10 cellular contexts compared by ENCODE assay signal in the genomic region with DNA sequence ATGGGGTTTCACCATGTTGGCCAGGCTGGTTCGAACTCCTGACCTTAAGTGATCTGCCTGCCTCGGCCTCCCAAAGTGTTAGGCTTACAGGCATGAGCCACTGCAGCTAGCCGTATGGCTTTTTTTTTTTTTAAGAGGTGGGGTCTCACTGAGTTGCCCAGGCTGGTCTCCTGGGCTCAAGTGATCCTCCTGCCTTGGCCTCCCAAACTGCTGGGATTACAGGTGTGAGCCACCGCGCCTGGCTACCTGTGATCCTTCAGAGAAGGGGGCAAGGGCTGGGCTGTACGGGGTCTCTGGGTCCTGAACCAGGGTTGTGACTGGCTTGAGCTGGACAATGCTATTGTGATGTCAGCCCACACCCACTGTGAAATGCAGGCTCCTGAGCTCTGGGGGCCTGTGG. TPM values are rescaled to one million over a fixed set of nuclear protein-coding genes. Genes with fewer than 3 reads are reported as not detected.
DNase-seq lines count a peak whose midpoint lies in the region; ATAC-seq and TF ChIP-seq lines count a peak whose summit lies in the region.
"Had no signal": no experiment of that assay in that cellular context is flagged by ENCODE, and none has a peak within 500 bp of the region (broad histone marks: within the 10 kb centered on the region; RNA-seq: fewer than 3 reads in every experiment).

A gene with protein sequence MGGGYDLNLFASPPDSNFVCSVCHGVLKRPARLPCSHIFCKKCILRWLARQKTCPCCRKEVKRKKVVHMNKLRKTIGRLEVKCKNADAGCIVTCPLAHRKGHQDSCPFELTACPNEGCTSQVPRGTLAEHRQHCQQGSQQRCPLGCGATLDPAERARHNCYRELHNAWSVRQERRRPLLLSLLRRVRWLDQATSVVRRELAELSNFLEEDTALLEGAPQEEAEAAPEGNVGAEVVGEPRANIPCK (plus strand): TSS at position 397 of the 400 bp plus-strand sequence. CDS start 26 bp downstream, outside the sequence.

- H3K4me2 ChIP-seq in GM23338, result peak within 1 kb of the TSS; percentile 98

- peaks cover 28% of the 10 kb centered on the region for H3K4me1 Mint-ChIP-seq in GM23338
- H3K4me1 Mint-ChIP-seq in glutamatergic neuron (ENCODE audit: low read depth, unreplicated experiment), result peaks cover 9% of the 10 kb centered on the region

- H3K36me3 Mint-ChIP-seq in GM23338 (ENCODE audit: low read depth) (peaks cover 33% of the 10 kb centered on the region), glutamatergic neuron (ENCODE audit: unreplicated experiment) (no peaks in the 10 kb centered on the region)

- DNase-seq in GM23338 (ENCODE audit: low spot score) (no peak), WERI-Rb-1 (no peak), glutamatergic neuron (no peak), Ammon's horn (ENCODE audit: low spot score) (no peak), retina (no peak), head of caudate nucleus (no peak)
- DNase-seq: NCI-H774 had no signal

- H3K27me3 ChIP-seq in GM23338 (ENCODE audit: insufficient read depth) (no peaks in the 10 kb centered on the region), WERI-Rb-1 (ENCODE audit: insufficient read depth, low read depth, severe bottlenecking) (no peaks in the 10 kb centered on the region), skeletal muscle tissue (ENCODE audit: control insufficient read depth in 3 of 3, insufficient read depth in 3 of 3, low read length in 3 of 3) (no peaks in the 10 kb centered on the region)

- ATAC-seq in GM23338 (no peak), GM21526 (IDR thresholded peaks at IDR 0.05; ENCODE audit: low FRiP score, unreplicated experiment) (no peak)

- peaks cover 21% of the 10 kb centered on the region for H4K20me1 ChIP-seq in GM23338 (replicated peaks; ENCODE audit: insufficient read depth)

- intact Hi-C loops in head of caudate nucleus (cut with DNase I), result no loop called here

- H3K9me3 Mint-ChIP-seq in GM23338, result peaks cover 9% of the 10 kb centered on the region; the same call in 2 of the 3 replicates
- H3K9me3 Mint-ChIP-seq in glutamatergic neuron (ENCODE audit: unreplicated experiment), result peaks cover 12% of the 10 kb centered on the region

- H3K4me3 Mint-ChIP-seq in GM23338 (peak within 1 kb of the TSS; percentile 91), glutamatergic neuron (ENCODE audit: unreplicated experiment) (peak within 1 kb of the TSS; percentile 95)

- peak within 1 kb of the TSS; percentile 100 for H3K4me3 ChIP-seq in GM23338
- H3K4me3 ChIP-seq in WERI-Rb-1 (ENCODE audit: low read depth, low read length), result peak within 1 kb of the TSS; percentile 82
- peak within 1 kb of the TSS; percentile 84 to 90 (median 85) for H3K4me3 ChIP-seq in skeletal muscle tissue (ENCODE audit: low read length in 3 of 3)

- peaks cover 39% of the 10 kb centered on the region for H3K79me2 ChIP-seq in GM23338 (replicated peaks; ENCODE audit: insufficient read depth)

- no peak within 1 kb of the TSS for H2AFZ ChIP-seq in GM23338

- H3K27ac Mint-ChIP-seq in GM23338 (no peak within 1 kb of the TSS), glutamatergic neuron (ENCODE audit: unreplicated experiment) (no peak within 1 kb of the TSS)

- peak within 1 kb of the TSS; percentile 93 to 99 (median 98) for H3K9ac ChIP-seq in skeletal muscle tissue (ENCODE audit: low read depth in 1 of 3, low read length in 3 of 3)

- no peaks in the 10 kb centered on the region for H3K9me2 ChIP-seq in GM23338 (ENCODE audit: insufficient read depth)

- TF ChIP-seq CTCF in GM23338 (conservative IDR thresholded peaks at IDR 0.05; ENCODE audit: low read depth in 2 of 2) (no peak), WERI-Rb-1 (IDR thresholded peaks at IDR 0.05; ENCODE audit: low read depth, low read length) (no peak), glutamatergic neuron (IDR thresholded peaks at IDR 0.05; ENCODE audit: partially characterized antibody, unreplicated experiment) (no peak)

- peaks cover 25% of the 10 kb centered on the region for H3F3A ChIP-seq in GM23338 (replicated peaks; ENCODE audit: low read depth)

- H3K27me3 Mint-ChIP-seq in GM23338 (ENCODE audit: insufficient read depth, low read depth, poor library complexity) (peaks cover 43% of the 10 kb centered on the region), glutamatergic neuron (ENCODE audit: unreplicated experiment) (peaks cover 12% of the 10 kb centered on the region)

- H3K4me1 ChIP-seq in GM23338 (ENCODE audit: insufficient read depth) (peaks cover 31% of the 10 kb centered on the region; the same call in 1 of the 2 replicates), skeletal muscle tissue (ENCODE audit: control insufficient read depth in 3 of 3, insufficient read depth in 3 of 3, low read length in 3 of 3) (peaks cover 26 to 46% (median 26%) of the 10 kb centered on the region in 3 donors)

- H3K27ac ChIP-seq in GM23338 (ENCODE audit: low read depth) (no peak within 1 kb of the TSS), WERI-Rb-1 (peak within 1 kb of the TSS; percentile 92; the same call in 1 of the 2 replicates), skeletal muscle tissue (ENCODE audit: low read depth, low read length) (peak within 1 kb of the TSS; percentile 98)

- H3K36me3 ChIP-seq in GM23338 (ENCODE audit: insufficient read depth) (peaks cover 25% of the 10 kb centered on the region), WERI-Rb-1 (peaks cover 34% of the 10 kb centered on the region), skeletal muscle tissue (ENCODE audit: control insufficient read depth in 3 of 3, insufficient read depth in 3 of 3, low read length in 3 of 3) (peaks cover 17 to 24% (median 19%) of the 10 kb centered on the region in 3 donors)

- H3K9me3 ChIP-seq in WERI-Rb-1 (ENCODE audit: severe bottlenecking) (no peaks in the 10 kb centered on the region), skeletal muscle tissue (ENCODE audit: control insufficient read depth in 3 of 3, low read length in 3 of 3) (no peaks in the 10 kb centered on the region)

TF ChIP-seq in GM23338, 12 proteins besides CTCF, POLR2A, EP300 and RAD21 (continues in another document):
- TF ChIP-seq, protein P1, sequence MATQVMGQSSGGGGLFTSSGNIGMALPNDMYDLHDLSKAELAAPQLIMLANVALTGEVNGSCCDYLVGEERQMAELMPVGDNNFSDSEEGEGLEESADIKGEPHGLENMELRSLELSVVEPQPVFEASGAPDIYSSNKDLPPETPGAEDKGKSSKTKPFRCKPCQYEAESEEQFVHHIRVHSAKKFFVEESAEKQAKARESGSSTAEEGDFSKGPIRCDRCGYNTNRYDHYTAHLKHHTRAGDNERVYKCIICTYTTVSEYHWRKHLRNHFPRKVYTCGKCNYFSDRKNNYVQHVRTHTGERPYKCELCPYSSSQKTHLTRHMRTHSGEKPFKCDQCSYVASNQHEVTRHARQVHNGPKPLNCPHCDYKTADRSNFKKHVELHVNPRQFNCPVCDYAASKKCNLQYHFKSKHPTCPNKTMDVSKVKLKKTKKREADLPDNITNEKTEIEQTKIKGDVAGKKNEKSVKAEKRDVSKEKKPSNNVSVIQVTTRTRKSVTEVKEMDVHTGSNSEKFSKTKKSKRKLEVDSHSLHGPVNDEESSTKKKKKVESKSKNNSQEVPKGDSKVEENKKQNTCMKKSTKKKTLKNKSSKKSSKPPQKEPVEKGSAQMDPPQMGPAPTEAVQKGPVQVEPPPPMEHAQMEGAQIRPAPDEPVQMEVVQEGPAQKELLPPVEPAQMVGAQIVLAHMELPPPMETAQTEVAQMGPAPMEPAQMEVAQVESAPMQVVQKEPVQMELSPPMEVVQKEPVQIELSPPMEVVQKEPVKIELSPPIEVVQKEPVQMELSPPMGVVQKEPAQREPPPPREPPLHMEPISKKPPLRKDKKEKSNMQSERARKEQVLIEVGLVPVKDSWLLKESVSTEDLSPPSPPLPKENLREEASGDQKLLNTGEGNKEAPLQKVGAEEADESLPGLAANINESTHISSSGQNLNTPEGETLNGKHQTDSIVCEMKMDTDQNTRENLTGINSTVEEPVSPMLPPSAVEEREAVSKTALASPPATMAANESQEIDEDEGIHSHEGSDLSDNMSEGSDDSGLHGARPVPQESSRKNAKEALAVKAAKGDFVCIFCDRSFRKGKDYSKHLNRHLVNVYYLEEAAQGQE (IDR thresholded peaks at IDR 0.05; ENCODE audit: unreplicated experiment), result no peak
- TF ChIP-seq CREB1 (CRISPR knock-in tag; IDR thresholded peaks at IDR 0.05; ENCODE audit: low read depth) (no peak), STAT1 (IDR thresholded peaks at IDR 0.05; ENCODE audit: unreplicated experiment) (no peak), EZH2 (IDR thresholded peaks at IDR 0.05; ENCODE audit: low read depth, unreplicated experiment) (no peak), NANOG (IDR thresholded peaks at IDR 0.05; ENCODE audit: borderline replicate concordance) (no peak), JUNB (IDR thresholded peaks at IDR 0.05; ENCODE audit: unreplicated experiment) (no peak)

RNA-seq across cellular contexts. Expression of the gene that starts here (rescaled TPM):
- total RNA-seq in GM23338 (2014; rRNA removed; shearing (Covaris generic)), result not detected in 2 replicates
- polyA plus RNA-seq in GM23338 (2016; fragmentation: Nextera tagmentation; extraction: Ambion mirVana), result not detected in 2 replicates
- not detected for total RNA-seq in glutamatergic neuron (ENCODE audit: unreplicated experiment)
- not detected for total RNA-seq in skeletal muscle tissue
- total RNA-seq: temporal lobe had no signal
